8 cellular contexts compared by ENCODE assay signal in genomic region chr17:61251939-61252865, GRCh38.
DNase-seq lines count a peak whose midpoint lies in the region; ATAC-seq and TF ChIP-seq lines count a peak whose summit lies in the region.

No MANE protein-coding gene starts in this region.

- H3K27me3 Mint-ChIP-seq in CD14-positive monocyte (ENCODE audit: low read depth in 3 of 3), result peaks cover 0 to 4% (median 0%) of the 10 kb centered on the region in 3 donors

- peak; percentile 93 for DNase-seq in CD14-positive monocyte (ENCODE audit: low spot score)
- peak; percentile 59 to 60 for DNase-seq in SJCRH30
- peak; percentile 98 for DNase-seq in foreskin melanocyte
- peak; percentile 86 to 88 for DNase-seq in psoas muscle
- DNase-seq in DMS53 treated with DMSO at 0.1 percent for 48 hours (lab: John Stamatoyannopoulos, UW; ENCODE audit: unreplicated experiment), result no peak
- no peak for DNase-seq in HAP-1 (ENCODE audit: low spot score in 2 of 2)
- no peak for DNase-seq in NCI-H2171 treated with DMSO at 0.1 percent for 48 hours (lab: John Stamatoyannopoulos, UW)

- H3K27ac Mint-ChIP-seq in CD14-positive monocyte, result peak overlapping the region; percentile 94 to 98 (median 95)

- no peak overlapping the region for H3K4me3 ChIP-seq in SJCRH30
- H3K4me3 ChIP-seq in psoas muscle, result no peak overlapping the region
- no peak overlapping the region for H3K4me3 ChIP-seq in HAP-1

- H3K4me1 ChIP-seq in SJCRH30 (peaks cover 46% of the 10 kb centered on the region), psoas muscle (peaks cover 13% of the 10 kb centered on the region), HAP-1 (peaks cover 14% of the 10 kb centered on the region)

- H3K9me3 ChIP-seq in SJCRH30 (replicated peaks), result no peaks in the 10 kb centered on the region
- no peaks in the 10 kb centered on the region for H3K9me3 ChIP-seq in psoas muscle
- no peaks in the 10 kb centered on the region for H3K9me3 ChIP-seq in HAP-1

- peak; percentile 56 to 79 (median 76) for ATAC-seq in psoas muscle
- no peak for ATAC-seq in HG03280 (IDR thresholded peaks at IDR 0.05; ENCODE audit: unreplicated experiment)

- H3K4me3 Mint-ChIP-seq in CD14-positive monocyte, result peak overlapping the region in 1 of 2 donors; percentile 67

- H3K4me1 Mint-ChIP-seq in CD14-positive monocyte, result peaks cover 60% of the 10 kb centered on the region

- intact Hi-C loops in CD14-positive monocyte (cut with micrococcal nuclease), result loop anchor here in 1 of 2 donors (5.0 kb wide), 1 partner anchor 115 kb away; no protein-coding TSS in a partner anchor
- intact Hi-C loops in psoas muscle (cut with DNase I), result no loop called here

- H3K27me3 ChIP-seq in SJCRH30, result no peaks in the 10 kb centered on the region
- no peaks in the 10 kb centered on the region for H3K27me3 ChIP-seq in psoas muscle (ENCODE audit: insufficient read depth in 3 of 3, low read length in 2 of 3)
- peaks cover 2% of the 10 kb centered on the region; the same call in 1 of the 2 replicates for H3K27me3 ChIP-seq in HAP-1 (ENCODE audit: low read depth)

- H3K36me3 ChIP-seq in SJCRH30 (no peaks in the 10 kb centered on the region), psoas muscle (ENCODE audit: insufficient read depth in 1 of 2, low read depth in 1 of 2) (no peaks in the 10 kb centered on the region), HAP-1 (replicated peaks) (no peaks in the 10 kb centered on the region)

- H3K27ac ChIP-seq in SJCRH30, result no peak overlapping the region; the same call in 1 of the 2 replicates
- H3K27ac ChIP-seq in psoas muscle, result peak overlapping the region; percentile 52

- H3K9me3 Mint-ChIP-seq in CD14-positive monocyte, result peaks cover 0 to 2% (median 0%) of the 10 kb centered on the region in 7 donors

- TF ChIP-seq CTCF in CD14-positive monocyte (IDR thresholded peaks at IDR 0.05) (no peak), psoas muscle (IDR thresholded peaks at IDR 0.05) (no peak)

- H3K36me3 Mint-ChIP-seq in CD14-positive monocyte, result no peaks in the 10 kb centered on the region

- in situ Hi-C loops in HAP-1 (cut with MboI; ENCODE audit: low sequenced_read_pairs), result no loop called here

- WGBS in psoas muscle, 3 donors, result 31 to 43% (median 34%) methylated on average over 10 of the region's 10 CpGs

Comparison
In these comparisons a context has a peak if more than half of its experiments do, and no peak if none do; other contexts are left out.
1. DNase-seq: peak in CD14-positive monocyte (single experiment), SJCRH30 (2 of 2), foreskin melanocyte (single experiment) and psoas muscle (2 of 2); none in DMS53 treated with DMSO at 0.1 percent for 48 hours (single experiment), HAP-1 (0 of 2) and NCI-H2171 treated with DMSO at 0.1 percent for 48 hours (single experiment).